ENCODE assay signal across 16 cellular contexts in the genomic region with DNA sequence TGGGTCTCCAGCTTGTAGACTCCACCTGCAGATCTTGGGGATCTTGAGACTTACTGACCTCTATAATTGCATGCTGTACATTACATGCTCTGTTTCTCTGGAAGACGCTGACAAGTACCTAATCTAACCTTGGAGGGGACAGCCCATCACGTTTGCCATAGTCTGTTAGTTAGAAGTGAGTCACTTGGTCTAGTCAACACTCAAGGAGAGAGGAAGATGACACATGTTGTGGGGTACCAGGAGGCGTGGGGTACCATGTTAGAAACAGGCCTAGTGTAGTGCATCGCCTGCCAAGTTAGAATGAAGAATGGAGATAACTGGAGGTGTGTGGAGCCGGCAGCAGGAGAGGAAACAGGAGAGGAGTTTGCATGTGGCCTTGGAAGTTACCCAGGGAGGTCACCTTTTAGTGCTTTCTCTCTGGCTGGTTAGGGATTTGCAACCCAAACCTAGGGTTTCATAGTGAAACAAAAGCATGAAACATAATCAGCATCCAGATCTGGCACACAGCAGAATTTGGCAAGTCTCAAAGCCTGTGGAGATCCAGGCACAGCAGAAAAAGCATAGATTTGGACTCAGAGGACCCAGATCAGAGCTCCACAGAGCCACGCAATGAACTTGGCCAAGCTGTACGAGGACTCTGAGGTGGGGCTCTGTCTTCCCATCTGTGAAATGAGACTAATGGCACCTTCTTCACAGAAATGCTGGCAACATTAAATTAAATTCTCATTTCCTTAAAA.
DNase-seq lines count a peak whose midpoint lies in the region; ATAC-seq and TF ChIP-seq lines count a peak whose summit lies in the region.
"Had no signal": no experiment of that assay in that cellular context is flagged by ENCODE, and none has a peak within 500 bp of the region (broad histone marks: within the 10 kb centered on the region; RNA-seq: fewer than 3 reads in every experiment).

No MANE protein-coding gene starts in this region.

- H3K4me2 ChIP-seq in osteoblast (ENCODE audit: insufficient read depth, low read length), result no peak overlapping the region
- H3K4me2 ChIP-seq: BLaER1, hepatocyte had no signal

- no peaks in the 10 kb centered on the region for H4K20me1 ChIP-seq in osteoblast (ENCODE audit: insufficient read depth, low read length)
- H4K20me1 ChIP-seq: BLaER1 had no signal

- peak overlapping the region; percentile 68 for H3K27ac Mint-ChIP-seq in activated CD4-positive, alpha-beta memory T cell treated with anti-CD3 and anti-CD28 coated beads for 36 hours
- no peak overlapping the region for H3K27ac Mint-ChIP-seq in activated CD4-positive, alpha-beta memory T cell treated with anti-CD3 and anti-CD28 coated beads, Interleukin-2, amount 10 ng/mL, durations not matched to agents 7 days and 5 days
- H3K27ac Mint-ChIP-seq in CD14-positive monocyte, result peak overlapping the region in 5 of 7 donors; percentile 49 to 97 (median 78)
- peak overlapping the region; percentile 40 for H3K27ac Mint-ChIP-seq in activated T-helper 17 cell treated with anti-CD3 and anti-CD28 coated beads, Interleukin-2, amount 50 U/mL, for 72 hours
- H3K27ac Mint-ChIP-seq: activated T-helper 1 cell treated with anti-CD3 and anti-CD28 coated beads, Interleukin-12 subunit alpha, Interleukin-12 subunit beta, Interleukin-2, Interleukin-4 antibody, amounts not matched to agents 30 ng/mL and 10 ng/mL and 1 ng/mL, durations not matched to agents 14 hours and 24 hours and 36 hours; nephron progenitor cell had no signal

- peak; percentile 63 for DNase-seq in activated CD4-positive, alpha-beta memory T cell treated with anti-CD3 and anti-CD28 coated beads for 36 hours
- no peak for DNase-seq in activated CD4-positive, alpha-beta memory T cell treated with anti-CD3 and anti-CD28 coated beads, Interleukin-2, amount 10 ng/mL, durations not matched to agents 7 days and 5 days
- no peak for DNase-seq in CD14-positive monocyte (ENCODE audit: low spot score)
- no peak for DNase-seq in osteoblast (ENCODE audit: insufficient read length, low spot score, missing footprints)
- DNase-seq in activated CD4-positive, CD25-positive, alpha-beta regulatory T cell treated with anti-CD3 and anti-CD28 coated beads, Interleukin-2, amount 50 U/mL, for 72 hours, result no peak
- DNase-seq in occipital lobe (lab: John Stamatoyannopoulos, UW), result no peak
- DNase-seq: GF-D8, left ventricle myocardium superior, NCI-H2107, nephron progenitor cell had no signal

- H3K79me2 ChIP-seq in osteoblast (ENCODE audit: insufficient read depth, low read length), result no peaks in the 10 kb centered on the region
- H3K79me2 ChIP-seq: hepatocyte had no signal

- H3K36me3 ChIP-seq in osteoblast (ENCODE audit: insufficient read depth, low read length), result no peaks in the 10 kb centered on the region
- H3K36me3 ChIP-seq: BLaER1, cardiac muscle cell had no signal

- no peak overlapping the region for H3K4me3 ChIP-seq in osteoblast (ENCODE audit: insufficient read depth, low read length)
- H3K4me3 ChIP-seq: BLaER1, cardiac muscle cell, hepatocyte had no signal

- no peaks in the 10 kb centered on the region for H3K27me3 Mint-ChIP-seq in activated CD4-positive, alpha-beta memory T cell treated with anti-CD3 and anti-CD28 coated beads for 36 hours
- H3K27me3 Mint-ChIP-seq in activated CD4-positive, alpha-beta memory T cell treated with anti-CD3 and anti-CD28 coated beads, Interleukin-2, amount 10 ng/mL, durations not matched to agents 7 days and 5 days, result no peaks in the 10 kb centered on the region
- peaks cover 1 to 23% (median 16%) of the 10 kb centered on the region in 3 donors for H3K27me3 Mint-ChIP-seq in CD14-positive monocyte (ENCODE audit: low read depth in 3 of 3)
- H3K27me3 Mint-ChIP-seq in activated T-helper 17 cell treated with anti-CD3 and anti-CD28 coated beads, Interleukin-2, amount 50 U/mL, for 72 hours, result no peaks in the 10 kb centered on the region

- ATAC-seq in activated T-helper 17 cell treated with anti-CD3 and anti-CD28 coated beads, Interleukin-2, amount 50 U/mL, for 72 hours (replicated peaks), result peak; percentile 79
- ATAC-seq in HG02973 (IDR thresholded peaks at IDR 0.05; ENCODE audit: unreplicated experiment), result no peak
- ATAC-seq: left ventricle myocardium superior had no signal

- H3K27me3 ChIP-seq in osteoblast (ENCODE audit: insufficient read depth, low read length), result no peaks in the 10 kb centered on the region
- H3K27me3 ChIP-seq: BLaER1, cardiac muscle cell, hepatocyte had no signal

- no peak overlapping the region for H2AFZ ChIP-seq in osteoblast (ENCODE audit: low read length)
- H2AFZ ChIP-seq: hepatocyte had no signal

- H3K36me3 Mint-ChIP-seq in activated CD4-positive, alpha-beta memory T cell treated with anti-CD3 and anti-CD28 coated beads for 36 hours, result no peaks in the 10 kb centered on the region
- no peaks in the 10 kb centered on the region for H3K36me3 Mint-ChIP-seq in activated CD4-positive, alpha-beta memory T cell treated with anti-CD3 and anti-CD28 coated beads, Interleukin-2, amount 10 ng/mL, durations not matched to agents 7 days and 5 days (ENCODE audit: low read depth)
- H3K36me3 Mint-ChIP-seq in CD14-positive monocyte, result peaks cover 14 to 18% of the 10 kb centered on the region in 2 donors
- H3K36me3 Mint-ChIP-seq in activated T-helper 17 cell treated with anti-CD3 and anti-CD28 coated beads, Interleukin-2, amount 50 U/mL, for 72 hours (ENCODE audit: low read depth), result no peaks in the 10 kb centered on the region

- CTCF ChIA-PET in activated CD4-positive, alpha-beta memory T cell treated with anti-CD3 and anti-CD28 coated beads for 36 hours (lab: Charles Lee), result no interaction called here
- CTCF ChIA-PET in activated CD4-positive, alpha-beta memory T cell treated with anti-CD3 and anti-CD28 coated beads, Interleukin-2, amount 10 ng/mL, durations not matched to agents 7 days and 5 days (lab: Charles Lee), result no interaction called here

- peaks cover 73% of the 10 kb centered on the region for H3K4me1 Mint-ChIP-seq in activated CD4-positive, alpha-beta memory T cell treated with anti-CD3 and anti-CD28 coated beads for 36 hours (ENCODE audit: low read depth)
- peaks cover 28% of the 10 kb centered on the region for H3K4me1 Mint-ChIP-seq in activated CD4-positive, alpha-beta memory T cell treated with anti-CD3 and anti-CD28 coated beads, Interleukin-2, amount 10 ng/mL, durations not matched to agents 7 days and 5 days
- H3K4me1 Mint-ChIP-seq in CD14-positive monocyte, result peaks cover 80% of the 10 kb centered on the region
- peaks cover 17% of the 10 kb centered on the region for H3K4me1 Mint-ChIP-seq in activated T-helper 17 cell treated with anti-CD3 and anti-CD28 coated beads, Interleukin-2, amount 50 U/mL, for 72 hours

- intact Hi-C loops in activated CD4-positive, alpha-beta memory T cell treated with anti-CD3 and anti-CD28 coated beads for 36 hours (cut with micrococcal nuclease), result loop anchor here (1.0 to 10.0 kb wide), 6 partner anchors 18 to 292 kb away; partner anchors contain the start of gene MREG
- intact Hi-C loops in CD14-positive monocyte (cut with micrococcal nuclease), result loop anchor here in 1 of 2 donors (5.0 kb wide), 1 partner anchor 156 kb away; no protein-coding TSS in a partner anchor

- H3K4me3 Mint-ChIP-seq in activated CD4-positive, alpha-beta memory T cell treated with anti-CD3 and anti-CD28 coated beads for 36 hours, result no peak overlapping the region
- H3K4me3 Mint-ChIP-seq in activated CD4-positive, alpha-beta memory T cell treated with anti-CD3 and anti-CD28 coated beads, Interleukin-2, amount 10 ng/mL, durations not matched to agents 7 days and 5 days, result no peak overlapping the region
- H3K4me3 Mint-ChIP-seq in CD14-positive monocyte, result peak overlapping the region in 1 of 2 donors; percentile 8
- peak overlapping the region; percentile 38 for H3K4me3 Mint-ChIP-seq in activated T-helper 17 cell treated with anti-CD3 and anti-CD28 coated beads, Interleukin-2, amount 50 U/mL, for 72 hours
- H3K4me3 Mint-ChIP-seq: activated T-helper 1 cell treated with anti-CD3 and anti-CD28 coated beads, Interleukin-12 subunit alpha, Interleukin-12 subunit beta, Interleukin-2, Interleukin-4 antibody, amounts not matched to agents 30 ng/mL and 10 ng/mL and 1 ng/mL, durations not matched to agents 14 hours and 24 hours and 36 hours; nephron progenitor cell had no signal

- peaks cover 57% of the 10 kb centered on the region for H3K4me1 ChIP-seq in osteoblast (ENCODE audit: insufficient read depth, low read length)

- H3K9me3 ChIP-seq in osteoblast (ENCODE audit: low read depth, low read length), result no peaks in the 10 kb centered on the region
- H3K9me3 ChIP-seq: BLaER1 had no signal

- POLR2A ChIA-PET in activated CD4-positive, alpha-beta memory T cell treated with anti-CD3 and anti-CD28 coated beads for 36 hours (lab: Charles Lee), result no interaction called here
- POLR2A ChIA-PET in activated CD4-positive, alpha-beta memory T cell treated with anti-CD3 and anti-CD28 coated beads, Interleukin-2, amount 10 ng/mL, durations not matched to agents 7 days and 5 days (lab: Charles Lee), result no interaction called here

- TF ChIP-seq CTCF in CD14-positive monocyte (IDR thresholded peaks at IDR 0.05) (no peak), osteoblast (IDR thresholded peaks at IDR 0.05; ENCODE audit: extremely low read depth, low read depth, low read length) (no peak)

- no peaks in the 10 kb centered on the region for H3K9me3 Mint-ChIP-seq in activated CD4-positive, alpha-beta memory T cell treated with anti-CD3 and anti-CD28 coated beads for 36 hours
- no peaks in the 10 kb centered on the region for H3K9me3 Mint-ChIP-seq in activated CD4-positive, alpha-beta memory T cell treated with anti-CD3 and anti-CD28 coated beads, Interleukin-2, amount 10 ng/mL, durations not matched to agents 7 days and 5 days
- peaks cover 0 to 2% (median 0%) of the 10 kb centered on the region in 7 donors for H3K9me3 Mint-ChIP-seq in CD14-positive monocyte
- peaks cover 3% of the 10 kb centered on the region for H3K9me3 Mint-ChIP-seq in activated T-helper 17 cell treated with anti-CD3 and anti-CD28 coated beads, Interleukin-2, amount 50 U/mL, for 72 hours
- H3K9me3 Mint-ChIP-seq: activated T-helper 1 cell treated with anti-CD3 and anti-CD28 coated beads, Interleukin-12 subunit alpha, Interleukin-12 subunit beta, Interleukin-2, Interleukin-4 antibody, amounts not matched to agents 30 ng/mL and 10 ng/mL and 1 ng/mL, durations not matched to agents 14 hours and 24 hours and 36 hours; nephron progenitor cell had no signal

- peak overlapping the region; percentile 81 for H3K27ac ChIP-seq in osteoblast (ENCODE audit: low read depth, low read length)
- H3K27ac ChIP-seq: BLaER1, cardiac muscle cell, hepatocyte had no signal
